13 cellular contexts compared by ENCODE assay signal in genomic region chr3:156483002-156483401, GRCh38.
DNase-seq lines count a peak whose midpoint lies in the region; ATAC-seq lines count a peak whose summit lies in the region.
"Had no signal": no experiment of that assay in that cellular context is flagged by ENCODE, and none has a peak within 500 bp of the region (broad histone marks: within the 10 kb centered on the region; RNA-seq: fewer than 3 reads in every experiment).

No MANE protein-coding gene starts in this region.

- peaks cover 34% of the 10 kb centered on the region for H3K4me1 ChIP-seq in CD8-positive, alpha-beta memory T cell (ENCODE audit: insufficient read depth, low read length)
- peaks cover 21 to 25% of the 10 kb centered on the region in 2 donors for H3K4me1 ChIP-seq in naive thymus-derived CD4-positive, alpha-beta T cell (ENCODE audit: control insufficient read depth in 2 of 2, insufficient read depth in 2 of 2, low read length in 2 of 2)

- intact Hi-C loops in naive thymus-derived CD4-positive, alpha-beta T cell (cut with micrococcal nuclease) = loop anchor here (1.0 to 5.0 kb wide), 9 partner anchors 8 to 692 kb away; partner anchors contain the start of genes GMPS (in 1 of the 2), SLC33A1 (in 1 of the 2) and SSR3 (in 1 of the 2)

- CTCF ChIA-PET in CD8-positive, alpha-beta memory T cell (lab: Charles Lee) = interaction anchor here (0.7 to 2.1 kb wide), 5 partner anchors 8 to 676 kb away, joined by 3 to 7 read pairs (median 4); no protein-coding TSS in a partner anchor
- CTCF ChIA-PET in activated CD4-positive, alpha-beta memory T cell treated with anti-CD3 and anti-CD28 coated beads, Interleukin-2, amount 10 ng/mL, durations not matched to agents 7 days and 5 days (lab: Charles Lee) = interaction anchor here (0.5 to 2.7 kb wide), 11 partner anchors 9 to 606 kb away, joined by 3 to 10 read pairs (median 5); partner anchors contain the start of gene SSR3
- CTCF ChIA-PET in naive thymus-derived CD4-positive, alpha-beta T cell (lab: Charles Lee) = interaction anchor here (1.5 to 4.1 kb wide), 3 partner anchors 10 to 655 kb away, joined by 5 to 24 read pairs (median 21); no protein-coding TSS in a partner anchor

- H3K36me3 ChIP-seq in CD8-positive, alpha-beta memory T cell (ENCODE audit: insufficient read depth, low read length) = no peaks in the 10 kb centered on the region
- no peaks in the 10 kb centered on the region for H3K36me3 ChIP-seq in naive thymus-derived CD4-positive, alpha-beta T cell (ENCODE audit: control insufficient read depth in 2 of 3, insufficient read depth in 3 of 3, low read length in 3 of 3)

- peak; percentile 0 for ATAC-seq in HG02938 (IDR thresholded peaks at IDR 0.05; ENCODE audit: unreplicated experiment)
- ATAC-seq in naive thymus-derived CD4-positive, alpha-beta T cell = no peak

- no peaks in the 10 kb centered on the region for H3K27me3 Mint-ChIP-seq in CD8-positive, alpha-beta memory T cell
- H3K27me3 Mint-ChIP-seq in activated CD4-positive, alpha-beta memory T cell treated with anti-CD3 and anti-CD28 coated beads, Interleukin-2, amount 10 ng/mL, durations not matched to agents 7 days and 5 days = peaks cover 2% of the 10 kb centered on the region
- peaks cover 0 to 27% (median 0%) of the 10 kb centered on the region in 5 donors for H3K27me3 Mint-ChIP-seq in naive thymus-derived CD4-positive, alpha-beta T cell

- no peak for DNase-seq in CD8-positive, alpha-beta memory T cell
- no peak for DNase-seq in activated CD4-positive, alpha-beta memory T cell treated with anti-CD3 and anti-CD28 coated beads, Interleukin-2, amount 10 ng/mL, durations not matched to agents 7 days and 5 days
- DNase-seq in naive thymus-derived CD4-positive, alpha-beta T cell = no peak
- DNase-seq in hippocampal formation (lab: John Stamatoyannopoulos, UW) (no peak), EL (no peak), mucosa of gallbladder (ENCODE audit: low spot score) (no peak), ureter (ENCODE audit: low spot score) (no peak)
- DNase-seq: nucleus accumbens; stimulated activated CD4-positive, alpha-beta T cell treated with anti-CD3 and anti-CD28 coated beads, Interleukin-4, amount 100 ng/mL, for 1 hour; substantia nigra; T1000 had no signal

- H3K4me1 Mint-ChIP-seq in CD8-positive, alpha-beta memory T cell = peaks cover 39 to 57% (median 55%) of the 10 kb centered on the region in 3 donors
- peaks cover 42% of the 10 kb centered on the region for H3K4me1 Mint-ChIP-seq in activated CD4-positive, alpha-beta memory T cell treated with anti-CD3 and anti-CD28 coated beads, Interleukin-2, amount 10 ng/mL, durations not matched to agents 7 days and 5 days
- peaks cover 14 to 40% (median 35%) of the 10 kb centered on the region in 7 donors for H3K4me1 Mint-ChIP-seq in naive thymus-derived CD4-positive, alpha-beta T cell

- peak overlapping the region; percentile 4 to 73 (median 63) for H3K4me3 Mint-ChIP-seq in CD8-positive, alpha-beta memory T cell
- H3K4me3 Mint-ChIP-seq in activated CD4-positive, alpha-beta memory T cell treated with anti-CD3 and anti-CD28 coated beads, Interleukin-2, amount 10 ng/mL, durations not matched to agents 7 days and 5 days = no peak overlapping the region
- H3K4me3 Mint-ChIP-seq in naive thymus-derived CD4-positive, alpha-beta T cell = peak overlapping the region in 7 of 10 donors; percentile 45 to 78 (median 70)

- no peaks in the 10 kb centered on the region for H3K36me3 Mint-ChIP-seq in CD8-positive, alpha-beta memory T cell
- H3K36me3 Mint-ChIP-seq in activated CD4-positive, alpha-beta memory T cell treated with anti-CD3 and anti-CD28 coated beads, Interleukin-2, amount 10 ng/mL, durations not matched to agents 7 days and 5 days (ENCODE audit: low read depth) = no peaks in the 10 kb centered on the region
- H3K36me3 Mint-ChIP-seq in naive thymus-derived CD4-positive, alpha-beta T cell = peaks cover 0 to 4% (median 0%) of the 10 kb centered on the region in 5 donors

- H3K9me3 Mint-ChIP-seq in CD8-positive, alpha-beta memory T cell = no peaks in the 10 kb centered on the region
- no peaks in the 10 kb centered on the region for H3K9me3 Mint-ChIP-seq in activated CD4-positive, alpha-beta memory T cell treated with anti-CD3 and anti-CD28 coated beads, Interleukin-2, amount 10 ng/mL, durations not matched to agents 7 days and 5 days
- H3K9me3 Mint-ChIP-seq in naive thymus-derived CD4-positive, alpha-beta T cell = no peaks in the 10 kb centered on the region

- peak overlapping the region; percentile 6 for H3K4me3 ChIP-seq in CD8-positive, alpha-beta memory T cell (ENCODE audit: low read length)
- no peak overlapping the region for H3K4me3 ChIP-seq in naive thymus-derived CD4-positive, alpha-beta T cell (ENCODE audit: low read length)

- POLR2A ChIA-PET in CD8-positive, alpha-beta memory T cell (lab: Charles Lee) = interaction anchor here (1.0 to 2.6 kb wide), 3 partner anchors 27 to 692 kb away, joined by 4 to 9 read pairs (median 5); partner anchors contain the start of gene SSR3
- POLR2A ChIA-PET in activated CD4-positive, alpha-beta memory T cell treated with anti-CD3 and anti-CD28 coated beads, Interleukin-2, amount 10 ng/mL, durations not matched to agents 7 days and 5 days (lab: Charles Lee) = interaction anchor here (1.0 to 3.8 kb wide), 21 partner anchors 8 to 692 kb away, joined by 3 to 28 read pairs (median 8); partner anchors contain the start of genes CCNL1, GMPS, SSR3 and TIPARP
- POLR2A ChIA-PET in naive thymus-derived CD4-positive, alpha-beta T cell (lab: Charles Lee) = interaction anchor here (0.6 to 2.6 kb wide), 11 partner anchors 8 to 692 kb away, joined by 3 to 12 read pairs (median 5); partner anchors contain the start of gene CCNL1

- H3K27ac ChIP-seq in CD8-positive, alpha-beta memory T cell (ENCODE audit: low read depth, low read length) = peak overlapping the region; percentile 22
- H3K27ac ChIP-seq in naive thymus-derived CD4-positive, alpha-beta T cell (ENCODE audit: low read depth, low read length) = peak overlapping the region; percentile 63
- H3K27ac ChIP-seq: C4-2B had no signal

- no peaks in the 10 kb centered on the region for H3K27me3 ChIP-seq in CD8-positive, alpha-beta memory T cell (ENCODE audit: insufficient read depth, low read length, poor library complexity, severe bottlenecking)
- no peaks in the 10 kb centered on the region for H3K27me3 ChIP-seq in naive thymus-derived CD4-positive, alpha-beta T cell (ENCODE audit: control insufficient read depth in 2 of 2, insufficient read depth in 2 of 2, low read length in 2 of 2)

- H3K27ac Mint-ChIP-seq in CD8-positive, alpha-beta memory T cell = peak overlapping the region; percentile 3 to 97 (median 79)
- peak overlapping the region; percentile 88 for H3K27ac Mint-ChIP-seq in activated CD4-positive, alpha-beta memory T cell treated with anti-CD3 and anti-CD28 coated beads, Interleukin-2, amount 10 ng/mL, durations not matched to agents 7 days and 5 days
- H3K27ac Mint-ChIP-seq in naive thymus-derived CD4-positive, alpha-beta T cell = peak overlapping the region; percentile 67 to 93 (median 83)

- H3K9me3 ChIP-seq in CD8-positive, alpha-beta memory T cell (ENCODE audit: low read length) = no peaks in the 10 kb centered on the region
- no peaks in the 10 kb centered on the region for H3K9me3 ChIP-seq in naive thymus-derived CD4-positive, alpha-beta T cell (ENCODE audit: control insufficient read depth in 2 of 3, low read length in 3 of 3)
